In genomic region chr21:42227909-42228708, GRCh38 we compare ENCODE assay signal across 8 cellular contexts. TPM values are rescaled to one million over a fixed set of nuclear protein-coding genes. Genes with fewer than 3 reads are reported as not detected.
DNase-seq lines count a peak whose midpoint lies in the region; ATAC-seq, FAIRE-seq and TF ChIP-seq lines count a peak whose summit lies in the region.

No MANE protein-coding gene starts in this region.

- H3K14ac ChIP-seq in H9 (ENCODE audit: insufficient read depth, low read length): no peak overlapping the region

- no peaks in the 10 kb centered on the region for H3K9me3 ChIP-seq in H9 (ENCODE audit: control insufficient read depth, low read depth, low read length)

- H2BK15ac ChIP-seq in H9 (ENCODE audit: low read depth, low read length): no peak overlapping the region

- WGBS in H9 (ENCODE audit: extremely low coverage, insufficient read length, low lambda C conversion rate): no CpG with 5 or more reads among the region's 10 CpGs

- no peak overlapping the region for H2BK5ac ChIP-seq in H9 (ENCODE audit: insufficient read length, low read length)

- H3K27me3 Mint-ChIP-seq in H9 (ENCODE audit: low read depth) (peaks cover 78% of the 10 kb centered on the region), nephron progenitor cell (ENCODE audit: low read depth, poor library complexity) (peaks cover 16% of the 10 kb centered on the region)

- no peaks in the 10 kb centered on the region for H4K20me1 ChIP-seq in H9 (ENCODE audit: control insufficient read depth, insufficient read depth, insufficient read length)

- no peak overlapping the region for H3K27ac ChIP-seq in H9 (ENCODE audit: insufficient read length, low read depth, low read length)

- H3K27ac Mint-ChIP-seq in H9 (no peak overlapping the region; a peak in 1 of 7 replicates), nephron progenitor cell (no peak overlapping the region)

- H2BK20ac ChIP-seq in H9 (ENCODE audit: low read depth, low read length, poor library complexity, severe bottlenecking): no peak overlapping the region

- H3K4me1 Mint-ChIP-seq in H9 (peaks cover 8 to 13% of the 10 kb centered on the region in 2 experiments), nephron progenitor cell (peaks cover 44% of the 10 kb centered on the region)

- H3K9me3 Mint-ChIP-seq in H9 (no peaks in the 10 kb centered on the region; a peak in 1 of 5 replicates), nephron progenitor cell (no peaks in the 10 kb centered on the region)

- no peak overlapping the region for H2AK5ac ChIP-seq in H9 (ENCODE audit: insufficient read length, low read length)

- no peak overlapping the region for H3K18ac ChIP-seq in H9 (ENCODE audit: insufficient read length, low read depth, low read length)

- H3K4me1 ChIP-seq in H9 (ENCODE audit: insufficient read depth, low read length): no peaks in the 10 kb centered on the region

- H4K91ac ChIP-seq in H9 (ENCODE audit: insufficient read length, low read depth, low read length): no peak overlapping the region

- no peak overlapping the region for H3K4ac ChIP-seq in H9 (ENCODE audit: low read depth, low read length)

- H3K4me3 Mint-ChIP-seq in H9 (no peak overlapping the region; a peak in 2 of 5 replicates), nephron progenitor cell (no peak overlapping the region)

- H4K5ac ChIP-seq in H9 (ENCODE audit: insufficient read length, low read depth, low read length): no peak overlapping the region

- no peak for TF ChIP-seq POLR2A in GM12892 (IDR thresholded peaks at IDR 0.05; ENCODE audit: low read depth, low read length)

- FAIRE-seq in GM12892 (lab: Jason Lieb, UNC): peak; percentile 97

- H4K8ac ChIP-seq in H9 (replicated peaks; ENCODE audit: insufficient read length, low read depth, low read length): no peak overlapping the region

- H2AFZ ChIP-seq in H9 (ENCODE audit: low read length): no peak overlapping the region

- no peak overlapping the region for H3K56ac ChIP-seq in H9 (ENCODE audit: insufficient read length, low read depth, low read length)

- peaks cover 3% of the 10 kb centered on the region; the same call in 1 of the 2 replicates for H3K27me3 ChIP-seq in H9 (ENCODE audit: insufficient read depth, low read length)

- H2BK120ac ChIP-seq in H9 (ENCODE audit: low read depth, low read length, poor library complexity, severe bottlenecking): no peak overlapping the region

- H3K36me3 Mint-ChIP-seq in H9 (ENCODE audit: insufficient read depth in 1 of 3, low read depth in 3 of 3) (peaks cover 0 to 2% (median 0%) of the 10 kb centered on the region in 3 experiments; a peak in 1 of 7 replicates), nephron progenitor cell (ENCODE audit: low read depth) (peaks cover 4% of the 10 kb centered on the region)

- H3K23ac ChIP-seq in H9 (ENCODE audit: insufficient read length, low read depth, low read length): no peak overlapping the region

- no peak for TF ChIP-seq CTCF in H9 (conservative IDR thresholded peaks at IDR 0.05)
- TF ChIP-seq CTCF in nephron progenitor cell (IDR thresholded peaks at IDR 0.05): no peak

- ATAC-seq in left lobe of liver: peak; percentile 84

- no peak overlapping the region for H3K4me2 ChIP-seq in H9 (ENCODE audit: insufficient read depth, insufficient read length, low read length)

- H3K79me1 ChIP-seq in H9 (ENCODE audit: insufficient read depth, low read depth, low read length, poor library complexity, severe bottlenecking): no peaks in the 10 kb centered on the region

- no peak overlapping the region for H3T11ph ChIP-seq in H9 (ENCODE audit: low read length)

- H3K23me2 ChIP-seq in H9 (ENCODE audit: insufficient read length, low read depth, low read length, poor library complexity, severe bottlenecking): no peaks in the 10 kb centered on the region

- H3K9ac ChIP-seq in H9 (ENCODE audit: extremely low read depth, insufficient read length, low read length): no peak overlapping the region

- no peaks in the 10 kb centered on the region for H3K79me2 ChIP-seq in H9 (ENCODE audit: insufficient read depth, low read length)

- DNase-seq in GM12892 (ENCODE audit: insufficient read length): peak; percentile 83
- DNase-seq in H9: peak; percentile 77
- DNase-seq in LoVo (ENCODE audit: low spot score): peak; percentile 72
- DNase-seq in activated CD4-positive, CD25-positive, alpha-beta regulatory T cell treated with anti-CD3 and anti-CD28 coated beads, Interleukin-2, amount 50 U/mL, for 16 hours (ENCODE audit: low read depth, low spot score): peak; percentile 73
- DNase-seq in central memory CD4-positive, alpha-beta T cell: peak; percentile 94
- DNase-seq in left lobe of liver (ENCODE audit: low spot score): peak; percentile 62
- peak; percentile 74 to 91 (median 87) for DNase-seq in stimulated activated CD4-positive, alpha-beta T cell treated with anti-CD3 and anti-CD28 coated beads, TNF-alpha, amount 100 ng/mL, for 48 hours (ENCODE audit: low read depth in 3 of 3)
- no peak for DNase-seq in nephron progenitor cell

- H2BK12ac ChIP-seq in H9 (ENCODE audit: insufficient read length, low read depth, low read length): no peak overlapping the region

RNA-seq across cellular contexts. Expression of gene ABCG1, which starts 9.2 kb away (rescaled TPM):
- 1.0 TPM for polyA plus RNA-seq in GM12892 (2012; ENCODE audit: missing spikeins)
- 0.83 and 0.99 TPM in 2 replicates for total RNA-seq in H9 (2021)
- total RNA-seq in left lobe of liver: 4.7 TPM
